In genomic region chr17:41363881-41364280, GRCh38 we compare ENCODE assay signal across 31 cellular contexts. TPM values are rescaled to one million over a fixed set of nuclear protein-coding genes. Genes with fewer than 3 reads are reported as not detected.
"Had no signal": no experiment of that assay in that cellular context is flagged by ENCODE, and none has a peak within 500 bp of the region (broad histone marks: within the 10 kb centered on the region; RNA-seq: fewer than 3 reads in every experiment).

No MANE protein-coding gene starts in this region.

- H3K27ac Mint-ChIP-seq: mesothelial cell of epicardium; naive B cell; natural killer cell; nephron progenitor cell; neural progenitor cell; progenitor cell of endocrine pancreas; stimulated activated naive B cell treated with anti-CD40 and anti-IgM and Interleukin-4, amounts not matched to agents 10 μg/mL and 1 μg/mL and 100 μg/mL, for 72 hours had no signal

- H3K27me3 ChIP-seq: hepatocyte, left lung, neural progenitor cell, ovary, right atrium auricular region, right lobe of liver, stomach, testis, thyroid gland, upper lobe of right lung had no signal

- H3K9me3 Mint-ChIP-seq: natural killer cell, neural progenitor cell had no signal

- ATAC-seq: left colon; left lung; natural killer cell; right lobe of liver; stimulated activated naive B cell treated with anti-CD40 and anti-IgM and Interleukin-4, amounts not matched to agents 10 μg/mL and 1 μg/mL and 100 μg/mL, for 72 hours; stimulated activated naive CD8-positive, alpha-beta T cell treated with anti-CD3 and anti-CD28 coated beads, Interleukin-15, Interleukin-2, amounts not matched to agents 100 U/mL and 50 U/mL, for 24 hours had no signal

- H3K9me3 ChIP-seq: left lung, ovary, right lobe of liver, stomach, testis, thyroid gland, transverse colon, upper lobe of right lung had no signal

- DNase-seq: kidney glomerular epithelial cell; left colon; left lung; mesendoderm; naive B cell; natural killer cell; nephron progenitor cell; ovary; right lobe of liver; stimulated activated CD4-positive, alpha-beta T cell treated with anti-CD3 and anti-CD28 coated beads, Interleukin-1b, Interleukin-23, amount 100 ng/mL, for 48 hours; stimulated activated CD4-positive, alpha-beta T cell treated with anti-CD3 and anti-CD28 coated beads, Interleukin-2, amount 100 ng/mL, for 48 hours; stimulated activated naive B cell treated with anti-CD40 and anti-IgM and Interleukin-4, amounts not matched to agents 10 μg/mL and 1 μg/mL and 100 μg/mL, for 72 hours; stimulated activated naive CD8-positive, alpha-beta T cell treated with anti-CD3 and anti-CD28 coated beads, Interleukin-15, Interleukin-2, amounts not matched to agents 100 U/mL and 50 U/mL, for 24 hours; stomach; testis; thyroid gland; transverse colon; upper lobe of right lung had no signal

- H3K79me2 ChIP-seq: hepatocyte had no signal

- H3K4me1 ChIP-seq: left lung, neural progenitor cell, right atrium auricular region, right lobe of liver, stomach, testis, thyroid gland, transverse colon, upper lobe of right lung had no signal

- H3K4me3 ChIP-seq: hepatocyte, left lung, lung, neural progenitor cell, ovary, right atrium auricular region, right lobe of liver, smooth muscle cell, stomach, testis, thyroid gland, transverse colon, upper lobe of right lung had no signal

- H3K9ac ChIP-seq: neural progenitor cell had no signal

- H3K36me3 Mint-ChIP-seq: mesothelial cell of epicardium; naive B cell; natural killer cell; neural progenitor cell; stimulated activated naive B cell treated with anti-CD40 and anti-IgM and Interleukin-4, amounts not matched to agents 10 μg/mL and 1 μg/mL and 100 μg/mL, for 72 hours had no signal

- H2AFZ ChIP-seq: hepatocyte, neural progenitor cell had no signal

- H3K36me3 ChIP-seq: left lung, neural progenitor cell, ovary, right atrium auricular region, right lobe of liver, stomach, thyroid gland, transverse colon, upper lobe of right lung had no signal

- H3K4me1 Mint-ChIP-seq: naive B cell, natural killer cell, nephron progenitor cell, neural progenitor cell had no signal

- H3K4me3 Mint-ChIP-seq: mesothelial cell of epicardium; natural killer cell; nephron progenitor cell; neural progenitor cell; stimulated activated naive B cell treated with anti-CD40 and anti-IgM and Interleukin-4, amounts not matched to agents 10 μg/mL and 1 μg/mL and 100 μg/mL, for 72 hours had no signal

- H3K27ac ChIP-seq: hepatocyte, left lung, neural progenitor cell, ovary, right atrium auricular region, right lobe of liver, stomach, testis, thyroid gland, transverse colon, upper lobe of right lung had no signal

- H3K4me2 ChIP-seq: hepatocyte, neural progenitor cell, smooth muscle cell had no signal

RNA-seq across cellular contexts. Expression of gene KRT33B, which starts 5.7 kb away (rescaled TPM):
- total RNA-seq: hepatocyte, left colon, left lung, liver, lung, mesothelial cell of epicardium, mononuclear cell, natural killer cell, omental fat pad, ovary, progenitor cell of endocrine pancreas, pulmonary artery endothelial cell, renal cortical epithelial cell, right atrium auricular region, right lobe of liver, skeletal muscle tissue, stomach, thyroid gland, transverse colon, upper lobe of right lung had no signal
- polyA plus RNA-seq: liver, lung, ovary, stomach had no signal

RNA-seq across cellular contexts. Expression of gene KRT33A, which starts 13.3 kb away (rescaled TPM):
- total RNA-seq: hepatocyte, left colon, left lung, liver, lung, mesothelial cell of epicardium, mononuclear cell, natural killer cell, omental fat pad, ovary, progenitor cell of endocrine pancreas, pulmonary artery endothelial cell, renal cortical epithelial cell, right atrium auricular region, right lobe of liver, skeletal muscle tissue, stomach, thyroid gland, transverse colon, upper lobe of right lung had no signal
- polyA plus RNA-seq: hepatocyte, liver, lung, ovary, smooth muscle cell had no signal

RNA-seq across cellular contexts. Expression of gene KRT34, which starts 18.2 kb away (rescaled TPM):
- total RNA-seq: left lung, liver, lung, mesothelial cell of epicardium, natural killer cell, omental fat pad, ovary, progenitor cell of endocrine pancreas, pulmonary artery endothelial cell, right atrium auricular region, right lobe of liver, skeletal muscle tissue, stomach, thyroid gland, transverse colon, upper lobe of right lung had no signal
- polyA plus RNA-seq: hepatocyte, liver, lung, ovary had no signal

RNA-seq across cellular contexts. Expression of gene KRT31, which starts 33.5 kb away (rescaled TPM):
- total RNA-seq: hepatocyte, left colon, left lung, liver, lung, mesothelial cell of epicardium, mononuclear cell, natural killer cell, omental fat pad, ovary, progenitor cell of endocrine pancreas, pulmonary artery endothelial cell, renal cortical epithelial cell, right atrium auricular region, right lobe of liver, smooth muscle cell, stomach, thyroid gland, transverse colon, upper lobe of right lung had no signal
- polyA plus RNA-seq: hepatocyte, liver, ovary, smooth muscle cell had no signal

RNA-seq across cellular contexts. Expression of gene KRTAP17-1, which starts 48.4 kb away (rescaled TPM):
- total RNA-seq: hepatocyte, left colon, left lung, liver, lung, mesothelial cell of epicardium, mononuclear cell, natural killer cell, omental fat pad, ovary, progenitor cell of endocrine pancreas, pulmonary artery endothelial cell, renal cortical epithelial cell, right atrium auricular region, right lobe of liver, skeletal muscle tissue, smooth muscle cell, stomach, testis, thyroid gland, transverse colon, upper lobe of right lung had no signal
- polyA plus RNA-seq: liver, lung, ovary, smooth muscle cell, stomach had no signal
